In the genomic region with DNA sequence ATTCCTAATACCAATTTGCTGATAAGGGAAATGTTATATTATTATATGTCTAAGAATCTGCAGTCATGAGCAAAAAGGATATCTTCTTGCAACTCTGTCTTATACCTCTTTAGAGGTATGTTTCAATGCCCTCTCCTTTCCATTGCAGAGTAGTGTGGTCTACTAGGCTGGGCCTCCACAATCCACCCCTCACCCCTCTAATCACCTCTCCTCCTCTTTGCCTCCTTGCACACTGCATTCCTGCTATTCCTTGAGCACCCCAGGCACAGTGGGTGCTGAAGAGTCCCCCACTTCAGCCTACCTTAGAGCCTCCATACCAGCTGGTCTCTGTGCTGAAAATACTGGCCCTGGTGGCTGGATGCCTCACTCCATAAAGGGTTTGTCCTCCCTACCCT, we compare ENCODE assay signal across 10 cellular contexts. TPM values are rescaled to one million over a fixed set of nuclear protein-coding genes. Genes with fewer than 3 reads are reported as not detected.
A peak's percentile ranks its signal among the peaks of the same experiment; 100 is the strongest.
DNase-seq lines count a peak whose midpoint lies in the region; ATAC-seq, FAIRE-seq and TF ChIP-seq lines count a peak whose summit lies in the region.
"Had no signal": no experiment of that assay in that cellular context is flagged by ENCODE, and none has a peak within 500 bp of the region (broad histone marks: within the 10 kb centered on the region; RNA-seq: fewer than 3 reads in every experiment).

No MANE protein-coding gene starts in this region.

- peaks cover 0 to 12% of the 10 kb centered on the region in 2 experiments; a peak in 2 of 5 replicates for H3K27me3 ChIP-seq in K562 (ENCODE audit: control insufficient read depth in 2 of 2, insufficient read depth in 2 of 2, low read length in 2 of 2)
- no peaks in the 10 kb centered on the region for H3K27me3 ChIP-seq in upper lobe of right lung
- no peaks in the 10 kb centered on the region for H3K27me3 ChIP-seq in PC-9 (ENCODE audit: insufficient read depth, low read depth)

- H3K4me1 Mint-ChIP-seq in activated naive CD4-positive, alpha-beta T cell treated with anti-CD3 and anti-CD28 coated beads, Interleukin-2, amount 50 U/mL, for 24 hours: peaks cover 40% of the 10 kb centered on the region

- TF ChIP-seq POLR2A in K562 (conservative IDR thresholded peaks at IDR 0.05): no peak

- TF ChIP-seq CTCF in K562 (IDR thresholded peaks at IDR 0.05 in 2 of 3, conservative IDR thresholded peaks at IDR 0.05 in 1 of 3; ENCODE audit: insufficient read depth in 2 of 3, low read depth in 1 of 3, low read length in 3 of 3) (no peak), upper lobe of right lung (IDR thresholded peaks at IDR 0.05) (no peak), PC-9 (conservative IDR thresholded peaks at IDR 0.05) (no peak)

- ATAC-seq in HG03097 (IDR thresholded peaks at IDR 0.05; ENCODE audit: low FRiP score, unreplicated experiment) (peak; percentile 21), K562 (no peak), upper lobe of right lung (no peak)

- H4K20me1 ChIP-seq in K562 (replicated peaks; ENCODE audit: control insufficient read depth, insufficient read depth, low read length) (no peaks in the 10 kb centered on the region), PC-9 (ENCODE audit: insufficient read depth) (no peaks in the 10 kb centered on the region)

- H3K4me2 ChIP-seq in K562 (ENCODE audit: insufficient read depth, low read length) (no peak overlapping the region), PC-9 (no peak overlapping the region)

- FAIRE-seq in K562 (lab: Jason Lieb, UNC): no peak
- FAIRE-seq: endometrium had no signal

- H3K36me3 ChIP-seq in K562 (ENCODE audit: control insufficient read depth, insufficient read depth, low read length): no peaks in the 10 kb centered on the region
- H3K36me3 ChIP-seq in upper lobe of right lung: no peaks in the 10 kb centered on the region
- no peaks in the 10 kb centered on the region for H3K36me3 ChIP-seq in PC-9 (ENCODE audit: low read depth)

- H3K4me1 ChIP-seq in K562 (replicated peaks in 1 of 2; ENCODE audit: control insufficient read depth in 2 of 2, insufficient read depth in 2 of 2, low read length in 2 of 2) (no peaks in the 10 kb centered on the region), upper lobe of right lung (peaks cover 56% of the 10 kb centered on the region), PC-9 (replicated peaks; ENCODE audit: insufficient read depth) (no peaks in the 10 kb centered on the region)

- peaks cover 38% of the 10 kb centered on the region for H3K36me3 Mint-ChIP-seq in activated naive CD4-positive, alpha-beta T cell treated with anti-CD3 and anti-CD28 coated beads, Interleukin-2, amount 50 U/mL, for 24 hours

- H3K9ac ChIP-seq in K562 (ENCODE audit: insufficient read depth in 1 of 2, low read depth in 2 of 2, low read length in 2 of 2): no peak overlapping the region

- H3K27ac ChIP-seq in K562 (ENCODE audit: extremely low read depth, low read depth, low read length) (no peak overlapping the region), upper lobe of right lung (peak overlapping the region; percentile 61), PC-9 (no peak overlapping the region)

- intact Hi-C loops in K562 (cut with micrococcal nuclease) (no loop called here), upper lobe of right lung (cut with DNase I) (no loop called here), PC-9 (cut with micrococcal nuclease; ENCODE audit: unreplicated experiment) (no loop called here)

- no peaks in the 10 kb centered on the region for H3K9me3 Mint-ChIP-seq in activated naive CD4-positive, alpha-beta T cell treated with anti-CD3 and anti-CD28 coated beads, Interleukin-2, amount 50 U/mL, for 24 hours

- CTCF ChIA-PET in K562 (lab: Yijun Ruan, JAX; ENCODE audit: low intra/inter-chr PET ratio) (interaction anchor here (0.7 kb wide), 1 partner anchor 331 kb away, joined by 4 read pairs; no protein-coding TSS in a partner anchor), PC-9 (lab: Charles Lee) (no interaction called here)

- H3K79me2 ChIP-seq in K562 (ENCODE audit: control insufficient read depth, insufficient read depth, low read length): no peaks in the 10 kb centered on the region
- no peaks in the 10 kb centered on the region for H3K79me2 ChIP-seq in PC-9 (ENCODE audit: low read depth)

- H3K9me2 ChIP-seq in PC-9 (ENCODE audit: insufficient read depth): 0 out of 2 replicates have a peak, but pooled peaks cover 3% of the 10 kb centered on the region

- H3K4me3 Mint-ChIP-seq in activated naive CD4-positive, alpha-beta T cell treated with anti-CD3 and anti-CD28 coated beads, Interleukin-2, amount 50 U/mL, for 24 hours: peak overlapping the region; percentile 56

- no peaks in the 10 kb centered on the region for H3K9me1 ChIP-seq in K562 (ENCODE audit: control insufficient read depth, insufficient read depth, low read length)

- H3K27me3 Mint-ChIP-seq in activated naive CD4-positive, alpha-beta T cell treated with anti-CD3 and anti-CD28 coated beads, Interleukin-2, amount 50 U/mL, for 24 hours: no peaks in the 10 kb centered on the region

- H2AFZ ChIP-seq in K562 (ENCODE audit: low read depth, low read length) (no peak overlapping the region), PC-9 (no peak overlapping the region)

- in situ Hi-C loops in K562 (cut with MboI): no loop called here

- POLR2A ChIA-PET in K562 (lab: Yijun Ruan, JAX) (interaction anchor here (0.6 kb wide), 1 partner anchor 69 kb away, joined by 3 read pairs; no protein-coding TSS in a partner anchor), PC-9 (lab: Charles Lee; ENCODE audit: unreplicated experiment) (no interaction called here)

- no peak for TF ChIP-seq EP300 in K562 (IDR thresholded peaks at IDR 0.05; ENCODE audit: low read length)

- DNase-seq in activated naive CD4-positive, alpha-beta T cell treated with Interleukin-2 at 50 U/mL for 16 hours: no peak
- no peak for DNase-seq in K562 (ENCODE audit: extremely low read depth in 1 of 4, low spot score in 3 of 4)
- no peak for DNase-seq in upper lobe of right lung
- DNase-seq in KG1 (lab: John Stamatoyannopoulos, UW): no peak
- DNase-seq in PC-9: no peak
- DNase-seq in NCI-H1694 (lab: John Stamatoyannopoulos, UW): no peak
- DNase-seq: NCI-H2107 had no signal

- no peaks in the 10 kb centered on the region for H3F3A ChIP-seq in PC-9 (ENCODE audit: insufficient read depth, low read depth)

- H3K4me3 ChIP-seq in K562: no peak overlapping the region
- no peak overlapping the region for H3K4me3 ChIP-seq in upper lobe of right lung
- H3K4me3 ChIP-seq in PC-9: no peak overlapping the region

- H3K9me3 ChIP-seq in K562 (replicated peaks; ENCODE audit: control insufficient read depth, insufficient read depth, low read depth, low read length) (no peaks in the 10 kb centered on the region), upper lobe of right lung (no peaks in the 10 kb centered on the region), PC-9 (ENCODE audit: insufficient read depth, low read depth) (no peaks in the 10 kb centered on the region)

- no peak for TF ChIP-seq RAD21 in K562 (CRISPR knock-in tag; conservative IDR thresholded peaks at IDR 0.05 in 1 of 2, IDR thresholded peaks at IDR 0.05 in 1 of 2)

- BruUV-seq in K562 (replicated peaks; lab: Mats Ljungman, UMichigan) (no TSS peak), PC-9 (replicated peaks; lab: Mats Ljungman, UMichigan) (no TSS peak)

- peak overlapping the region; percentile 73 for H3K27ac Mint-ChIP-seq in activated naive CD4-positive, alpha-beta T cell treated with anti-CD3 and anti-CD28 coated beads, Interleukin-2, amount 50 U/mL, for 24 hours

TF ChIP-seq in K562, 482 proteins besides CTCF, POLR2A, EP300 and RAD21:
- TF ChIP-seq ZBTB7A (IDR thresholded peaks at IDR 0.05; ENCODE audit: borderline replicate concordance, control insufficient read depth, low read depth, low read length) (no peak), ZNF316 (IDR thresholded peaks at IDR 0.05) (0 out of 2 replicates have a peak, but pooled peaks have one; percentile 4)

RNA-seq across cellular contexts. Expression of gene ARMC2, which starts 26.9 kb away (rescaled TPM):
- 1.5 and 2.6 TPM in 2 replicates for total RNA-seq in K562 (2011; cell fraction: chromatin; rRNA removed; ENCODE audit: low replicate concordance)
- 0.50 and 1.3 TPM in 2 replicates for total RNA-seq in K562 (2011; cell fraction: nucleolus; rRNA removed)
- total RNA-seq in K562 (2011; cell fraction: nucleoplasm; rRNA removed): 0.92 and 1.1 TPM in 2 replicates
- total RNA-seq in K562 (2014; rRNA removed): 0.14 and 0.69 TPM in 2 replicates
- total RNA-seq in K562 (2014; rRNA removed; fragmentation: Illumina TruSeq; extraction: Trizol): 1.7 and 2.4 TPM in 2 replicates
- 1.2 and 1.6 TPM in 2 replicates for total RNA-seq in K562 (2015; rRNA removed; fragmentation: Illumina TruSeq; extraction: Trizol)
- 0.82 and 1.7 TPM in 2 replicates for total RNA-seq in K562 (2021)
- 2.9 and 3.6 TPM in 2 replicates for polyA plus RNA-seq in K562 (2011; rRNA removed)
- polyA plus RNA-seq in K562 (2011; cell fraction: cytosol; rRNA removed): 0.99 and 1.1 TPM in 2 replicates
- polyA plus RNA-seq in K562 (2011; cell fraction: nucleus; rRNA removed): 1.5 and 2.6 TPM in 2 replicates
- 1.0 and 1.6 TPM in 2 replicates for polyA plus RNA-seq in K562 (2012)
- 2.0 and 3.0 TPM in 2 replicates for polyA plus RNA-seq in K562 (2014; fragmentation: Illumina TruSeq; extraction: Trizol)
- under 1 TPM; 0.39 to 0.71 TPM for polyA plus RNA-seq in K562 (2014; fragmentation: Nextera tagmentation; extraction: Ambion mirVana)
- 0.37 and 0.69 TPM in 2 replicates for polyA plus RNA-seq in K562 (2014; rRNA removed)
- 1.7 and 3.4 TPM in 2 replicates for polyA minus RNA-seq in K562 (2011; rRNA and poly(A)+ RNA removed)
- 1.0 TPM in 1 of 2 replicates, not detected in the other for polyA minus RNA-seq in K562 (2011; cell fraction: cytosol; rRNA and poly(A)+ RNA removed)
- 0.13 and 4.0 TPM in 2 replicates for polyA minus RNA-seq in K562 (2011; cell fraction: nucleus; rRNA and poly(A)+ RNA removed)
- total RNA-seq in upper lobe of right lung: 5.8 TPM
- total RNA-seq in PC-9 (2021): 7.9 and 15.5 TPM in 2 replicates
